ENCODE assay signal across 13 cellular contexts in genomic region chr12:124842073-124842749, GRCh38. TPM values are rescaled to one million over a fixed set of nuclear protein-coding genes. Genes with fewer than 3 reads are reported as not detected.
DNase-seq lines count a peak whose midpoint lies in the region; ATAC-seq and TF ChIP-seq lines count a peak whose summit lies in the region.
"Had no signal": no experiment of that assay in that cellular context is flagged by ENCODE, and none has a peak within 500 bp of the region (broad histone marks: within the 10 kb centered on the region; RNA-seq: fewer than 3 reads in every experiment).

No MANE protein-coding gene starts in this region.

- peaks cover 5% of the 10 kb centered on the region for H3K4me1 ChIP-seq in upper lobe of right lung

- H3K4me3 Mint-ChIP-seq in glutamatergic neuron (ENCODE audit: unreplicated experiment) (no peak overlapping the region), nephron progenitor cell (peak overlapping the region; percentile 19)
- H3K4me3 Mint-ChIP-seq: memory B cell had no signal

- H3K9me3 Mint-ChIP-seq in glutamatergic neuron (ENCODE audit: unreplicated experiment) (peaks cover 1% of the 10 kb centered on the region), nephron progenitor cell (no peaks in the 10 kb centered on the region)
- H3K9me3 Mint-ChIP-seq: memory B cell had no signal

- H3K36me3 ChIP-seq in upper lobe of right lung, result no peaks in the 10 kb centered on the region
- H3K36me3 ChIP-seq: MG63 had no signal

- in situ Hi-C loops in G401 (cut with HindIII; ENCODE audit: low sequenced_read_pairs), result no loop called here

- H3K27me3 ChIP-seq in upper lobe of right lung, result no peaks in the 10 kb centered on the region
- H3K27me3 ChIP-seq: MG63 had no signal

- H3K9me3 ChIP-seq in upper lobe of right lung, result no peaks in the 10 kb centered on the region
- H3K9me3 ChIP-seq: MG63 had no signal

- no peak for ATAC-seq in upper lobe of right lung

- H3K27me3 Mint-ChIP-seq in glutamatergic neuron (ENCODE audit: unreplicated experiment), result peaks cover 6% of the 10 kb centered on the region
- no peaks in the 10 kb centered on the region for H3K27me3 Mint-ChIP-seq in nephron progenitor cell (ENCODE audit: low read depth, poor library complexity)
- H3K27me3 Mint-ChIP-seq: memory B cell had no signal

- peak overlapping the region; percentile 9 for H3K27ac ChIP-seq in upper lobe of right lung

- H3K36me3 Mint-ChIP-seq in glutamatergic neuron (ENCODE audit: unreplicated experiment), result no peaks in the 10 kb centered on the region
- peaks cover 4% of the 10 kb centered on the region for H3K36me3 Mint-ChIP-seq in nephron progenitor cell (ENCODE audit: low read depth)

- intact Hi-C loops in upper lobe of right lung (cut with DNase I), result no loop called here

- H3K4me3 ChIP-seq in upper lobe of right lung, result no peak overlapping the region
- H3K4me3 ChIP-seq: MG63 had no signal

- DNase-seq in DMS 273 (lab: John Stamatoyannopoulos, UW; ENCODE audit: unreplicated experiment) (peak; percentile 19), DMS 273 treated with DMSO at 0.1 percent for 48 hours (lab: John Stamatoyannopoulos, UW) (no peak), glutamatergic neuron (no peak), nephron progenitor cell (no peak), upper lobe of right lung (no peak), dermis blood vessel endothelial cell (no peak), HK-2 (ENCODE audit: unreplicated experiment) (no peak), G401 (ENCODE audit: low spot score) (no peak)
- DNase-seq: amniotic stem cell, hippocampal formation, MG63, RPMI8226 had no signal

- no peak for TF ChIP-seq CTCF in glutamatergic neuron (IDR thresholded peaks at IDR 0.05; ENCODE audit: partially characterized antibody, unreplicated experiment)
- TF ChIP-seq CTCF in nephron progenitor cell (IDR thresholded peaks at IDR 0.05), result no peak
- TF ChIP-seq CTCF in upper lobe of right lung (IDR thresholded peaks at IDR 0.05), result no peak

- peak overlapping the region; percentile 60 for H3K27ac Mint-ChIP-seq in glutamatergic neuron (ENCODE audit: unreplicated experiment)
- H3K27ac Mint-ChIP-seq in nephron progenitor cell, result peak overlapping the region; percentile 73
- H3K27ac Mint-ChIP-seq: memory B cell had no signal

- H3K4me1 Mint-ChIP-seq in glutamatergic neuron (ENCODE audit: low read depth, unreplicated experiment), result peaks cover 15% of the 10 kb centered on the region
- H3K4me1 Mint-ChIP-seq in nephron progenitor cell, result peaks cover 42% of the 10 kb centered on the region

RNA-seq across cellular contexts. Expression of gene SCARB1, which starts 21.5 kb away (rescaled TPM):
- total RNA-seq in glutamatergic neuron (ENCODE audit: unreplicated experiment) (25.1 TPM), upper lobe of right lung (35.3 TPM), dermis blood vessel endothelial cell (42.5 and 44.1 TPM in 2 replicates)
- 106 and 107 TPM in 2 replicates for total RNA-seq in G401 (2014; rRNA removed; shearing (Covaris generic))
